8 cellular contexts compared by ENCODE assay signal in the genomic region with DNA sequence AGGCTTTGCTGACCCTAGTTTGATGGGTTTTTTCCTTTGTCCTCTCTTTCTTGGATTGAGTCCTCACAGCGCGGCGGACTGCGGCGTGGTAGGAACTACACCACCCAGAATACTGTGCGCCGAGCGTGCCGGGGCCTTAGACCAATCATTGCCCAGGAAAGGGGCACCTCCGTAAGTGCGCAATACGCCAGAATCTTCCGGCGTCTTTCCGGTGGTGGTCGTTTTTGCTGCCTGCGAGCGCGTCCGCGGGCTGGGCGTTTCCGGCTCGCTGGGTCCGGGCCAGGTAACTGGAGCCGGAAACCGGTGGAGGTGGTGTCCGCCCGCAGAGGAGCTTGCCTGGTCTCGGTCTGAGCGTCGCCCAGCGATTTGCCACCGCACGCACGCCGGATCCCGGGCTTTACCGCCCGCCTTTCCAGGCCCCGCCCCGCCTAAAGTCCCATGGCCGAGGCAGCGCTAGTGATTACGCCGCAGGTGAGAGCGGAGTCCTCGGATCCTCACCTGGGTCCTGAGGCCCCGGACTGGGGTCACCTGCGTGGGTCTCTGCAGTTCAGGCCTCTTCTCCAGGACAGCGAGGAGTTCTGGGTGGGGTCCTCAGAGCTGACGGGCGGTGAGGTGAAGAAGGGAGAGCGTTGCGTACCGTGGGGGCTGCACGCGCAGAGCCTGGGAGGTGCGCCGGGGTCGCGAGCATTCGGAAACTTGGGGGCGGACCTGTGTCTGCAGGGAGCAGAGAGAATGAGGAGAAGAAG. TPM values are rescaled to one million over a fixed set of nuclear protein-coding genes. Genes with fewer than 3 reads are reported as not detected.
DNase-seq lines count a peak whose midpoint lies in the region; ATAC-seq, FAIRE-seq and TF ChIP-seq lines count a peak whose summit lies in the region.

Gene ZNF549 (plus strand): TSS at position 221 of the 746 bp plus-strand sequence. CDS start 218 bp downstream, at position 439.

- ATAC-seq in GM18498 (IDR thresholded peaks at IDR 0.05; ENCODE audit: unreplicated experiment) (peak; percentile 99), HG02885 (IDR thresholded peaks at IDR 0.05; ENCODE audit: poor library complexity, unreplicated experiment) (peak; percentile 97), gastrocnemius medialis (peak; percentile 99 to 100)

- H3K4me1 ChIP-seq in iPS-15b (ENCODE audit: control insufficient read depth, insufficient read depth, low read length) (peaks cover 2% of the 10 kb centered on the region), gastrocnemius medialis (peaks cover 8 to 13% of the 10 kb centered on the region in 2 donors)

- no peak for TF ChIP-seq CTCF in brain microvascular endothelial cell (IDR thresholded peaks at IDR 0.05; ENCODE audit: low read depth, low read length, missing control alignments)
- TF ChIP-seq CTCF in gastrocnemius medialis (IDR thresholded peaks at IDR 0.05 in 4 of 5, conservative IDR thresholded peaks at IDR 0.05 in 1 of 5) = no peak

- TF ChIP-seq POLR2A in gastrocnemius medialis (IDR thresholded peaks at IDR 0.05) = no peak

- in situ Hi-C loops in brain microvascular endothelial cell (cut with HindIII; ENCODE audit: low pct_ligation_motif_present, low sequenced_read_pairs) (no loop called here), gastrocnemius medialis (cut with MboI; ENCODE audit: low sequenced_read_pairs in 4 of 4) (no loop called here)

- H3K36me3 ChIP-seq in brain microvascular endothelial cell (replicated peaks) (peaks cover 2% of the 10 kb centered on the region), iPS-15b (ENCODE audit: control insufficient read depth, insufficient read depth, low read length) (peaks cover 2% of the 10 kb centered on the region), gastrocnemius medialis (peaks cover 6 to 19% of the 10 kb centered on the region in 2 donors)

- peak within 1 kb of the TSS; percentile 96 for H3K4me3 ChIP-seq in brain microvascular endothelial cell (ENCODE audit: low read depth, low read length)
- peak within 1 kb of the TSS; percentile 95 for H3K4me3 ChIP-seq in iPS-15b (ENCODE audit: low read depth, low read length)
- peak within 1 kb of the TSS; percentile 70 to 91 (median 88) for H3K4me3 ChIP-seq in gastrocnemius medialis

- peak; percentile 73 for FAIRE-seq in TTC549 (lab: Jason Lieb, UNC)

- H3K9me3 ChIP-seq in iPS-15b (ENCODE audit: control insufficient read depth, insufficient read depth, low read length) (no peaks in the 10 kb centered on the region), gastrocnemius medialis (peaks cover 0 to 11% (median 0%) of the 10 kb centered on the region in 3 donors)

- intact Hi-C loops in gastrocnemius medialis (cut with DNase I; ENCODE audit: low total_unique reads) = loop anchor here (1.0 to 5.0 kb wide), 6 partner anchors 28 to 800 kb away; partner anchors contain the start of genes ZNF416, ZNF550, ZNF551 and ZNF772

- H3K27me3 ChIP-seq in brain microvascular endothelial cell (replicated peaks) (no peaks in the 10 kb centered on the region), iPS-15b (ENCODE audit: control insufficient read depth, insufficient read depth, low read length) (no peaks in the 10 kb centered on the region), gastrocnemius medialis (no peaks in the 10 kb centered on the region)

- peak within 1 kb of the TSS; percentile 85 for H3K9ac ChIP-seq in iPS-15b (ENCODE audit: low read depth, low read length)

- peak; percentile 95 for DNase-seq in NCI-H2029 (lab: John Stamatoyannopoulos, UW)
- DNase-seq in brain microvascular endothelial cell = peak; percentile 89
- DNase-seq in gastrocnemius medialis = peak; percentile 91 to 94
- no peak for DNase-seq in NAMALWA (ENCODE audit: low spot score)

- H3K27ac ChIP-seq in brain microvascular endothelial cell = no peak within 1 kb of the TSS
- H3K27ac ChIP-seq in gastrocnemius medialis = peak within 1 kb of the TSS; percentile 80 to 90 (median 87)

RNA-seq across cellular contexts. Expression of gene ZNF549, which starts in this region (rescaled TPM):
- 1 to 10 TPM; 1.7 to 3.4 (median 2.3) TPM for total RNA-seq in gastrocnemius medialis
